ENCODE assay signal across 8 cellular contexts in the genomic region with DNA sequence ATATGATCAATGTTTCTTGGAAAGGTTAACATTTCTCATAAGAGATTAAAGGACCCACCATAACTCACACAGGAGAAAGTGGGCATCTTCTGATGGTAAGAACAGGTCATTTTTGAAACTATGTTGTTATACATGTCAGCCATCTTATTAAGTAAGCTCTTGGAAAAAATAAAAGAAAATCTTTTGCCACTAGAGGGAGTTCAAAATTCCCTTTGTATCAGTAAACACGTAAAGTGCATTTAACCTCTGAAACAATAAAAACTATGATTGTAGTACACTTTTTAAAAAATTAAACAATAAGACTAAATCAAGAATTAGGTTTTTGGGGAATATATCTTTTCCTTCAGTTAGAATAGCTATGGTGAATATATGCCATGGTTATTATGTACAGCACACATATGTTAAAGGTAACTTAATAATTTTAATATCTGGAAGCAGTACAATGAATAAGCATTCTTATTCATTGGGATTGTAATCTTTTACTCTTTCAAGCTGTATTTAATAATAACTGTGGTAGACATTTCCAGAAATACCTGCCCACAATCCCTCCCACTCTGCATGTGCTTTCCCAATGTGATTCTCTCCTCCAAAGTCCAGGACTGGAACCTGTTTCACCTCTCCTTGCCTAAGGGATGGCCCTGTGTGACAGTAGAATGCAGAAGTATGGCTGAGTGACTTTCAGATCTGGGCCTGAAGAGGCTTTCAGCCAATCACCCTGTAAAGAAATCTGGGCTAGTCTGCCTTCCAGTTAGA.
A peak's percentile ranks its signal among the peaks of the same experiment; 100 is the strongest.
DNase-seq lines count a peak whose midpoint lies in the region; TF ChIP-seq lines count a peak whose summit lies in the region.

No MANE protein-coding gene starts in this region.

- H4K20me1 ChIP-seq in SK-N-SH (ENCODE audit: insufficient read depth): no peaks in the 10 kb centered on the region

- intact Hi-C loops in activated T-helper 2 cell treated with anti-CD3 and anti-CD28 coated beads, Interferon-gamma antibody, Interleukin-2, Interleukin-4, amounts not matched to agents 10 μg/mL and 5 μg/mL and 100 μg/mL, durations not matched to agents 14 hours and 24 hours and 36 hours (cut with micrococcal nuclease): loop anchor here (1.0 to 10.0 kb wide), 6 partner anchors 22 to 565 kb away; a partner anchor contains a TSS

- no peak overlapping the region for H3K27ac Mint-ChIP-seq in activated T-helper 2 cell treated with anti-CD3 and anti-CD28 coated beads, Interferon-gamma antibody, Interleukin-2, Interleukin-4, amounts not matched to agents 10 μg/mL and 5 μg/mL and 100 μg/mL, durations not matched to agents 14 hours and 24 hours and 36 hours

- H3K27me3 ChIP-seq in SK-N-SH (ENCODE audit: insufficient read depth) (no peaks in the 10 kb centered on the region), parathyroid adenoma (ENCODE audit: control insufficient read depth, insufficient read depth, low read length) (no peaks in the 10 kb centered on the region)

- H3K36me3 Mint-ChIP-seq in activated T-helper 2 cell treated with anti-CD3 and anti-CD28 coated beads, Interferon-gamma antibody, Interleukin-2, Interleukin-4, amounts not matched to agents 10 μg/mL and 5 μg/mL and 100 μg/mL, durations not matched to agents 14 hours and 24 hours and 36 hours (ENCODE audit: low read depth): peaks cover 32% of the 10 kb centered on the region

- POLR2A ChIA-PET in SK-N-SH (lab: Yijun Ruan, JAX): interaction anchor here (0.6 kb wide), 1 partner anchor 82 kb away, joined by 4 read pairs; no protein-coding TSS in a partner anchor

- no peak overlapping the region for H3K4me3 Mint-ChIP-seq in activated T-helper 2 cell treated with anti-CD3 and anti-CD28 coated beads, Interferon-gamma antibody, Interleukin-2, Interleukin-4, amounts not matched to agents 10 μg/mL and 5 μg/mL and 100 μg/mL, durations not matched to agents 14 hours and 24 hours and 36 hours (ENCODE audit: low read depth)

- CTCF ChIA-PET in SK-N-SH (lab: Yijun Ruan, JAX): interaction anchor here (0.6 to 4.9 kb wide), 46 partner anchors 8 to 565 kb away, joined by 3 to 40 read pairs (median 3); a partner anchor contains a TSS

- peak; percentile 31 to 67 for DNase-seq in NOMO-1 (lab: John Stamatoyannopoulos, UW; ENCODE audit: unreplicated experiment in 2 of 2)
- DNase-seq in NOMO-1 treated with dmso at 0.1 percent for 144 hours (lab: John Stamatoyannopoulos, UW; ENCODE audit: unreplicated experiment): no peak
- no peak for DNase-seq in SK-N-SH
- DNase-seq in epithelial cell of proximal tubule (ENCODE audit: low read depth): peak; percentile 48
- DNase-seq in cortex of kidney (lab: John Stamatoyannopoulos, UW): no peak
- no peak for DNase-seq in activated T-helper 2 cell treated with anti-CD3 and anti-CD28 coated beads, Interferon-gamma antibody, Interleukin-2, Interleukin-4, amounts not matched to agents 10 μg/mL and 5 μg/mL and 100 μg/mL, durations not matched to agents 14 hours and 24 hours and 36 hours (ENCODE audit: low spot score)

- no peaks in the 10 kb centered on the region for H3K27me3 Mint-ChIP-seq in activated T-helper 2 cell treated with anti-CD3 and anti-CD28 coated beads, Interferon-gamma antibody, Interleukin-2, Interleukin-4, amounts not matched to agents 10 μg/mL and 5 μg/mL and 100 μg/mL, durations not matched to agents 14 hours and 24 hours and 36 hours (ENCODE audit: low read depth)

- WGBS in SK-N-SH (ENCODE audit: low lambda C conversion rate): 47% methylated on average over 1 of the region's 1 CpG

- H2AFZ ChIP-seq in SK-N-SH (ENCODE audit: low read depth) (no peak overlapping the region), parathyroid adenoma (no peak overlapping the region)

- peaks cover 61% of the 10 kb centered on the region for H3K79me2 ChIP-seq in SK-N-SH (ENCODE audit: insufficient read depth)
- H3K79me2 ChIP-seq in parathyroid adenoma: peaks cover 51% of the 10 kb centered on the region

- peak; percentile 77 for TF ChIP-seq CTCF in SK-N-SH (IDR thresholded peaks at IDR 0.05)
- peak; percentile 53 for TF ChIP-seq CTCF in epithelial cell of proximal tubule (conservative IDR thresholded peaks at IDR 0.05; ENCODE audit: low read depth, low read length)
- peak; percentile 70 for TF ChIP-seq CTCF in parathyroid adenoma (IDR thresholded peaks at IDR 0.05)

- no peak overlapping the region for H3K4me2 ChIP-seq in SK-N-SH
- H3K4me2 ChIP-seq in parathyroid adenoma (ENCODE audit: low read length): no peak overlapping the region

- H3K9me3 ChIP-seq in KOPT-K1 (ENCODE audit: insufficient read depth, low read length, poor library complexity, severe bottlenecking): peaks cover 5% of the 10 kb centered on the region
- H3K9me3 ChIP-seq in SK-N-SH: no peaks in the 10 kb centered on the region
- H3K9me3 ChIP-seq in parathyroid adenoma (ENCODE audit: control insufficient read depth, low read length): no peaks in the 10 kb centered on the region

- peaks cover 17 to 40% of the 10 kb centered on the region in 2 experiments; a peak in 3 of 4 replicates for H3K4me1 ChIP-seq in SK-N-SH (ENCODE audit: control insufficient read depth in 1 of 2, insufficient read depth in 2 of 2, low read depth in 1 of 2, low read length in 1 of 2)
- H3K4me1 ChIP-seq in parathyroid adenoma: peaks cover 34% of the 10 kb centered on the region

- H3K9ac ChIP-seq in SK-N-SH (no peak overlapping the region), parathyroid adenoma (no peak overlapping the region)

- no peaks in the 10 kb centered on the region for H3K9me2 ChIP-seq in SK-N-SH

- H3F3A ChIP-seq in SK-N-SH (replicated peaks; ENCODE audit: insufficient read depth): peaks cover 28% of the 10 kb centered on the region

- peak; percentile 64 for TF ChIP-seq RAD21 in SK-N-SH (IDR thresholded peaks at IDR 0.05; ENCODE audit: low read length)

- peaks cover 14% of the 10 kb centered on the region for H3K9me3 Mint-ChIP-seq in activated T-helper 2 cell treated with anti-CD3 and anti-CD28 coated beads, Interferon-gamma antibody, Interleukin-2, Interleukin-4, amounts not matched to agents 10 μg/mL and 5 μg/mL and 100 μg/mL, durations not matched to agents 14 hours and 24 hours and 36 hours

- H3K36me3 ChIP-seq in KOPT-K1 (ENCODE audit: insufficient read depth, low read length) (no peaks in the 10 kb centered on the region), SK-N-SH (replicated peaks in 1 of 2; ENCODE audit: control insufficient read depth in 1 of 2, insufficient read depth in 2 of 2, low read length in 1 of 2) (peaks cover 13 to 24% of the 10 kb centered on the region in 2 experiments), parathyroid adenoma (ENCODE audit: control insufficient read depth, insufficient read depth, low read length) (no peaks in the 10 kb centered on the region)

- no peak overlapping the region; a peak in 1 of 4 replicates for H3K4me3 ChIP-seq in SK-N-SH (ENCODE audit: low read depth in 2 of 2, low read length in 1 of 2)
- no peak overlapping the region for H3K4me3 ChIP-seq in epithelial cell of proximal tubule (ENCODE audit: low read depth, low read length)
- no peak overlapping the region for H3K4me3 ChIP-seq in parathyroid adenoma (ENCODE audit: low read depth, low read length)

- peaks cover 58% of the 10 kb centered on the region for H3K4me1 Mint-ChIP-seq in activated T-helper 2 cell treated with anti-CD3 and anti-CD28 coated beads, Interferon-gamma antibody, Interleukin-2, Interleukin-4, amounts not matched to agents 10 μg/mL and 5 μg/mL and 100 μg/mL, durations not matched to agents 14 hours and 24 hours and 36 hours (ENCODE audit: low read depth)

- no peak for TF ChIP-seq EP300 in SK-N-SH (IDR thresholded peaks at IDR 0.05; ENCODE audit: borderline replicate concordance in 1 of 2, low read depth in 1 of 2, low read length in 1 of 2)

- peak overlapping the region; percentile 87 for H3K27ac ChIP-seq in KOPT-K1 (ENCODE audit: low read depth, low read length, poor library complexity, severe bottlenecking)
- H3K27ac ChIP-seq in SK-N-SH (ENCODE audit: low read depth in 2 of 2, low read length in 1 of 2): peak overlapping the region; percentile 39 to 64
- no peak overlapping the region for H3K27ac ChIP-seq in parathyroid adenoma

TF ChIP-seq in SK-N-SH, 30 proteins besides CTCF, POLR2A, EP300 and RAD21:
- peak; percentile 63; the same call in 1 of the 2 replicates for TF ChIP-seq YY1 (IDR thresholded peaks at IDR 0.05; ENCODE audit: low read depth)
- TF ChIP-seq RCOR1 (IDR thresholded peaks at IDR 0.05; ENCODE audit: low read length): no peak
- TF ChIP-seq JUND (IDR thresholded peaks at IDR 0.05): no peak
- TF ChIP-seq MEF2A (IDR thresholded peaks at IDR 0.05; ENCODE audit: borderline replicate concordance, low read depth): no peak
- TF ChIP-seq RXRA (IDR thresholded peaks at IDR 0.05; ENCODE audit: borderline replicate concordance, low read depth): no peak
- peak; percentile 35; the same call in 1 of the 2 replicates for TF ChIP-seq SMC3 (IDR thresholded peaks at IDR 0.05; ENCODE audit: low read depth, low read length)
- TF ChIP-seq POLR2AphosphoS5 (IDR thresholded peaks at IDR 0.05; ENCODE audit: low read depth, low read length): no peak

Comparison
In these comparisons a context has a peak if more than half of its experiments do, and no peak if none do; other contexts are left out.
1. DNase-seq: peak in NOMO-1 (2 of 2) and epithelial cell of proximal tubule (single experiment); none in NOMO-1 treated with dmso at 0.1 percent for 144 hours (single experiment), SK-N-SH (single experiment), cortex of kidney (single experiment) and activated T-helper 2 cell treated with anti-CD3 and anti-CD28 coated beads, Interferon-gamma antibody, Interleukin-2, Interleukin-4, amounts not matched to agents 10 μg/mL and 5 μg/mL and 100 μg/mL, durations not matched to agents 14 hours and 24 hours and 36 hours (single experiment).
2. Peak in every context shown above with its lines, with median percentiles within 50 percentile points of each other: CTCF ChIP-seq.